Comparison of ENCODE assay signal across 8 cellular contexts in the genomic region with DNA sequence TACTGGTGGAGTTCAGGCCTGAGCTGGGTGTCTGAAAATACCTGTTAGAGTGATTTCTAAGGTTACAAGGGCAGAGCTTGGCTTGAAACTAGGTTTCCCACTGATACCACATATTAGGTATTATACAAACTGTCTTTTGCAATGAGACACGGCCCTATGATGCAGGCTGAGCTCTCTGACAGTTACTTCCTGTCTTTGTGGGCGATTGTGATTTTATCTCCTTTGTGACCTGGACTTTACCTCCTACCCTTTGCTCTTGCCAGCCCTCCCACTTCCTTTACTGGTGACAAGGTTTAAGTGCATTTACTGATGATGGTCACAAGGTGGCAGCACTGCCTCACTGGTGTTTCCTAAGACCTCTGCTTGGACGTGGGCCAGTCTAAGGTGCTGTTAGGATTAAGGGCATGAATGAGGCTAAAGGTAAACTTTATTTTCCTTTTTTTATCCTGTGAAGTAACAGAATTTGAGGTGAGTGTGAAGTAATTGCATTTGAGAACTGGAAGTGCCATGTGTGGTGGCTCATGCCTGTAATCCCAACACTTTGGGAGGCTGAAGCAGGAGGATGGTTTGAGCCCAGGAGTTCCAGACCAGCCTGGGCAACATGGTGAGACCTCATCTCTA. TPM values are rescaled to one million over a fixed set of nuclear protein-coding genes. Genes with fewer than 3 reads are reported as not detected.
DNase-seq lines count a peak whose midpoint lies in the region; ATAC-seq and TF ChIP-seq lines count a peak whose summit lies in the region.

No MANE protein-coding gene starts in this region.

- no peak overlapping the region for H2BK120ac ChIP-seq in mesendoderm (ENCODE audit: low read depth, low read length)

- H3K18ac ChIP-seq in mesendoderm (ENCODE audit: low read length) = no peak overlapping the region

- H3K27me3 ChIP-seq in AG04450 (ENCODE audit: control insufficient read depth, insufficient read depth, low read length) (peaks cover 17% of the 10 kb centered on the region), mesendoderm (ENCODE audit: insufficient read depth, low read length, poor library complexity) (no peaks in the 10 kb centered on the region)

- intact Hi-C loops in activated CD8-positive, alpha-beta T cell treated with anti-CD3 and anti-CD28 coated beads for 36 hours (cut with micrococcal nuclease) = loop anchor here (1.0 kb wide), 1 partner anchor 79 kb away; no protein-coding TSS in a partner anchor

- DNase-seq in AG04450 (ENCODE audit: low read depth, low spot score) (peak; percentile 58), NCI-H774 (lab: John Stamatoyannopoulos, UW) (peak; percentile 64), mesendoderm (peak; percentile 95)
- DNase-seq in activated CD8-positive, alpha-beta T cell treated with anti-CD3 and anti-CD28 coated beads for 36 hours = peak; percentile 91
- peak; percentile 74 to 77 (median 74) for DNase-seq in effector memory CD8-positive, alpha-beta T cell
- DNase-seq in stimulated activated CD8-positive, alpha-beta memory T cell treated with anti-CD3 and anti-CD28 coated beads, Interleukin-15, amount 100 ng/mL, for 48 hours (ENCODE audit: low read depth in 2 of 2) = peak; percentile 56 to 64

- ATAC-seq in GM18858 (IDR thresholded peaks at IDR 0.05; ENCODE audit: unreplicated experiment) (peak; percentile 60), HG03460 (IDR thresholded peaks at IDR 0.05; ENCODE audit: unreplicated experiment) (peak; percentile 76)
- peak; percentile 97 for ATAC-seq in activated CD8-positive, alpha-beta T cell treated with anti-CD3 and anti-CD28 coated beads for 36 hours
- peak; percentile 98 for ATAC-seq in effector memory CD8-positive, alpha-beta T cell (replicated peaks)

- H3K27me3 Mint-ChIP-seq in activated CD8-positive, alpha-beta T cell treated with anti-CD3 and anti-CD28 coated beads for 36 hours = no peaks in the 10 kb centered on the region
- H3K27me3 Mint-ChIP-seq in effector memory CD8-positive, alpha-beta T cell = peaks cover 5 to 8% of the 10 kb centered on the region in 2 donors

- H3K79me2 ChIP-seq in mesendoderm (ENCODE audit: control insufficient read depth, insufficient read depth, low read length) = no peaks in the 10 kb centered on the region

- no peak overlapping the region for H2AK5ac ChIP-seq in mesendoderm (ENCODE audit: low read length)

- no peak overlapping the region for H3K4ac ChIP-seq in mesendoderm (ENCODE audit: low read depth, low read length)

- H3K36me3 Mint-ChIP-seq in activated CD8-positive, alpha-beta T cell treated with anti-CD3 and anti-CD28 coated beads for 36 hours (ENCODE audit: low read depth) = no peaks in the 10 kb centered on the region
- no peaks in the 10 kb centered on the region for H3K36me3 Mint-ChIP-seq in effector memory CD8-positive, alpha-beta T cell (ENCODE audit: insufficient read depth)

- H2BK15ac ChIP-seq in mesendoderm (replicated peaks; ENCODE audit: low read depth) = no peak overlapping the region

- peak overlapping the region; percentile 77 for H2BK5ac ChIP-seq in mesendoderm (ENCODE audit: low read length)

- no peak overlapping the region for H3K27ac ChIP-seq in AG04450 (ENCODE audit: low read depth, low read length)
- no peak overlapping the region for H3K27ac ChIP-seq in mesendoderm (ENCODE audit: low read depth, low read length)

- H3K23ac ChIP-seq in mesendoderm (ENCODE audit: low read length) = no peak overlapping the region

- POLR2A ChIA-PET in AG04450 (lab: Yijun Ruan, JAX) = interaction anchor here (0.5 kb wide), 1 partner anchor 103 kb away, joined by 4 read pairs; no protein-coding TSS in a partner anchor
- POLR2A ChIA-PET in activated CD8-positive, alpha-beta T cell treated with anti-CD3 and anti-CD28 coated beads for 36 hours (lab: Charles Lee) = interaction anchor here (1.0 to 1.4 kb wide), 3 partner anchors 10 to 79 kb away, joined by 3 to 5 read pairs (median 3); no protein-coding TSS in a partner anchor

- no peaks in the 10 kb centered on the region for H3K9me3 Mint-ChIP-seq in activated CD8-positive, alpha-beta T cell treated with anti-CD3 and anti-CD28 coated beads for 36 hours
- no peaks in the 10 kb centered on the region for H3K9me3 Mint-ChIP-seq in effector memory CD8-positive, alpha-beta T cell

- no peak overlapping the region for H4K5ac ChIP-seq in mesendoderm (ENCODE audit: low read length)

- H3K9me3 ChIP-seq in AG04450 (ENCODE audit: control insufficient read depth, insufficient read depth, low read length) = no peaks in the 10 kb centered on the region

- peaks cover 9% of the 10 kb centered on the region for H3K4me1 Mint-ChIP-seq in activated CD8-positive, alpha-beta T cell treated with anti-CD3 and anti-CD28 coated beads for 36 hours (ENCODE audit: low read depth)
- H3K4me1 Mint-ChIP-seq in effector memory CD8-positive, alpha-beta T cell (ENCODE audit: low read depth in 2 of 2) = no peaks in the 10 kb centered on the region

- peaks cover 6% of the 10 kb centered on the region for H3K4me1 ChIP-seq in mesendoderm (ENCODE audit: control insufficient read depth, low read depth, low read length)

- no peaks in the 10 kb centered on the region for H3K79me1 ChIP-seq in mesendoderm (ENCODE audit: low read length)

- no peak overlapping the region for H3K4me3 Mint-ChIP-seq in activated CD8-positive, alpha-beta T cell treated with anti-CD3 and anti-CD28 coated beads for 36 hours
- H3K4me3 Mint-ChIP-seq in effector memory CD8-positive, alpha-beta T cell = no peak overlapping the region

- H3K36me3 ChIP-seq in mesendoderm (ENCODE audit: control insufficient read depth, insufficient read depth, low read length) = no peaks in the 10 kb centered on the region

- no CpG with 5 or more reads among the region's 3 CpGs for WGBS in mesendoderm (ENCODE audit: extremely low coverage, insufficient coverage, low lambda C conversion rate)

- H3K27ac Mint-ChIP-seq in activated CD8-positive, alpha-beta T cell treated with anti-CD3 and anti-CD28 coated beads for 36 hours = no peak overlapping the region
- no peak overlapping the region for H3K27ac Mint-ChIP-seq in effector memory CD8-positive, alpha-beta T cell

- peak overlapping the region; percentile 65 for H3K56ac ChIP-seq in mesendoderm (ENCODE audit: low read length)

- no peak overlapping the region for H3K4me3 ChIP-seq in AG04450 (ENCODE audit: low read depth, low read length)
- H3K4me3 ChIP-seq in mesendoderm (ENCODE audit: low read length) = no peak overlapping the region

- peak; percentile 87 for TF ChIP-seq CTCF in AG04450 (IDR thresholded peaks at IDR 0.05; ENCODE audit: low read depth, low read length)
- TF ChIP-seq CTCF in activated CD8-positive, alpha-beta T cell treated with anti-CD3 and anti-CD28 coated beads for 36 hours (IDR thresholded peaks at IDR 0.05) = peak; percentile 82

- H3K9ac ChIP-seq in mesendoderm (ENCODE audit: low read length) = peak overlapping the region; percentile 32

- H4K8ac ChIP-seq in mesendoderm (ENCODE audit: low read depth, low read length) = no peak overlapping the region

- CTCF ChIA-PET in AG04450 (lab: Charles Lee) = interaction anchor here (0.6 to 4.4 kb wide), 21 partner anchors 9 to 146 kb away, joined by 3 to 44 read pairs (median 4); partner anchors contain the start of genes CEACAM1 and CXCL17
- CTCF ChIA-PET in activated CD8-positive, alpha-beta T cell treated with anti-CD3 and anti-CD28 coated beads for 36 hours (lab: Charles Lee) = interaction anchor here (0.6 to 6.6 kb wide), 33 partner anchors 9 to 703 kb away, joined by 3 to 138 read pairs (median 5); partner anchors contain the start of genes CEACAM1 and LIPE

- no peak overlapping the region for H3K4me2 ChIP-seq in mesendoderm (ENCODE audit: low read length)

RNA-seq across cellular contexts. Expression of gene CXCL17, which starts 7.7 kb away (rescaled TPM):
- polyA plus RNA-seq in AG04450 (2011; rRNA removed) = not detected in 2 replicates
- not detected in 2 replicates for polyA minus RNA-seq in AG04450 (2011; rRNA and poly(A)+ RNA removed)
- total RNA-seq in activated CD8-positive, alpha-beta T cell treated with anti-CD3 and anti-CD28 coated beads for 36 hours = not detected
- 0.08 TPM for polyA plus RNA-seq in mesendoderm (2013, experiment 1 of 2)
- polyA plus RNA-seq in mesendoderm (2013, experiment 2 of 2) = 0.06 TPM

RNA-seq across cellular contexts. Expression of gene LIPE, which starts 23.2 kb away (rescaled TPM):
- 1.5 and 2.0 TPM in 2 replicates for polyA plus RNA-seq in AG04450 (2011; rRNA removed)
- 1.4 and 3.7 TPM in 2 replicates for polyA minus RNA-seq in AG04450 (2011; rRNA and poly(A)+ RNA removed)
- total RNA-seq in activated CD8-positive, alpha-beta T cell treated with anti-CD3 and anti-CD28 coated beads for 36 hours = 10 to 100 TPM; 28.4 to 34.3 TPM
- polyA plus RNA-seq in mesendoderm (2013, experiment 1 of 2) = 3.5 TPM
- 3.5 TPM for polyA plus RNA-seq in mesendoderm (2013, experiment 2 of 2)
